ENCODE assay signal across 1 cellular context in the genomic region with DNA sequence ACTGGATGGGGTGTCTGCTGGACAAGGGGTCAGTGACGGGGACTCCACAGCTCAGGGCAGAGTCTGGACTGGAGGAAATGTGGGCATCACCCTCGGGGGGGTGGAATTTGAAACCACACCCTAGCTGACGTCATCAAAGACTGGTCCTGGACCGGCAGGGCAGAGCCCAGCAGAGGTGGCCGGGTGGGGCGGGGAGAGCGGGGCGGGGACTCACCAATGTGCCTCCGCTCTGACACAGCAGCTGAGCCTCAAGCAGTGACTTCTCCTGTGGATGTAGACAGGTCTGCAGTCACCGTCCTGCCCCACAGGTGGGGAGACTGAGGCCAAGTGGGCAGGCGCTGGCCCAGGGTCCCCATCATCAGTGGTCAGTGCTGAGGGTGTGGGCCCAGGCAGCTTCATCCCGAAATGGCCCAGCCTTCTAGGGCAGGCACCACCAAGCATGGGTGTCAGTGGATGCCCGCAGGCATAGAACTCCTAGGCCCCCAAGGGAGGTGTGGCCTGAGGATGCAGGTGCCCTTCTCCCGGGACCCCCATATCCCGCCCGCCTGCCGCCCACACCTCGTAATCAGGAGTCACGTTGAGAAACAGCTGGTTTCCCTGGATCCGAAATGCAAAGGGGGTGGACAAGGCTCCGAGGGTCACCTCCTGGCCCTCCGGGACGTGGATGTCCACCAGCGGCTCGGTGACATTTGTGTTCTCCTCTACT.
TF ChIP-seq lines count a peak whose summit lies in the region.

No MANE protein-coding gene starts in this region.

TF ChIP-seq in IMR-90, 13 proteins besides CTCF, POLR2A, EP300 and RAD21 (continued from another document):
- TF ChIP-seq, protein P1, sequence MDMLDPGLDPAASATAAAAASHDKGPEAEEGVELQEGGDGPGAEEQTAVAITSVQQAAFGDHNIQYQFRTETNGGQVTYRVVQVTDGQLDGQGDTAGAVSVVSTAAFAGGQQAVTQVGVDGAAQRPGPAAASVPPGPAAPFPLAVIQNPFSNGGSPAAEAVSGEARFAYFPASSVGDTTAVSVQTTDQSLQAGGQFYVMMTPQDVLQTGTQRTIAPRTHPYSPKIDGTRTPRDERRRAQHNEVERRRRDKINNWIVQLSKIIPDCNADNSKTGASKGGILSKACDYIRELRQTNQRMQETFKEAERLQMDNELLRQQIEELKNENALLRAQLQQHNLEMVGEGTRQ (IDR thresholded peaks at IDR 0.05; ENCODE audit: low read depth, low read length), result no peak
- TF ChIP-seq MXI1 (IDR thresholded peaks at IDR 0.05; ENCODE audit: borderline replicate concordance, low read depth, low read length), result no peak
- TF ChIP-seq MAFK (IDR thresholded peaks at IDR 0.05; ENCODE audit: low read depth, low read length), result no peak
- TF ChIP-seq CEBPB (IDR thresholded peaks at IDR 0.05; ENCODE audit: low read depth, low read length), result no peak
- TF ChIP-seq CHD1 (IDR thresholded peaks at IDR 0.05; ENCODE audit: low read depth, low read length), result no peak
TF ChIP-seq in IMR-90: peak in this region for 0.
